Comparison of ENCODE assay signal across 20 cellular contexts in the genomic region with DNA sequence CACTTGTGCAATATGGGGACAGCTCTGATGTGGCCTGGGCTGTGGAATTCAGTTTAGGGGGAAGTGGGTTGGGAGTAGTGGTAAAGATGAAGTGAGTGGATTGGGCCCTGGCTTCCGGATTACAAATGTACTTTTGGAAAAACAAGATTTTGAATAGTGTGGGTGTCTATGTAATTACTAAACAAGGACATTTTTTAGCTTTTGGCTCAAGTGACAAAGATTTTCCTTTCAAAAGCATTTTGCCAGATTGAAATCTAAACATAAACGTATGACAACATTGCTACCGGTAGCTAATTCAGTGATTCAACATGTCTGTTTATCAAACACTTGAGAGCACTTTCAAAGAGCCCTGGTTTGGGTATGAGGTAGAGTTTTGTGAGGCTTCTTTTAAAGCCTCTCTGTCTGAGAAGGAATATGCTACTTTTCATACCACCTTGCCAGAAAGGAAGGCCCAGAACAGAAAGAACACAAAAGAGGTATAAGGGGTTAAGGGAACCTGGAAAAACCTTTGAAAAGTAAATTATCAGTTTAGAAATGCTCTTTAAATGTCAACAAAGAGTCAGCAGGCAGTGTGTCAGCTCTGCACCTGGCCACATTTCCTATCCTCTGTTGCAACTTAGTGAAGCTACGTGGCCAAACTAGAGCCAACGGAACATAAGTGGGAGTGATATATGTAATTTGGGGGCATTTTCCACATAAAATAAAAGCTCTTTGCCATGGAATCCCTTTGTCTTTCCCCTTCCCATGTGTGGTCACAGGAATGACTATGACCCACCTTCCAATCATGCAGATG.
"Had no signal": no experiment of that assay in that cellular context is flagged by ENCODE, and none has a peak within 500 bp of the region (broad histone marks: within the 10 kb centered on the region; RNA-seq: fewer than 3 reads in every experiment).

No MANE protein-coding gene starts in this region.

- H3K27me3 Mint-ChIP-seq: activated B cell treated with CpG ODN at 0.5 μM for 24 hours; activated CD4-positive, alpha-beta memory T cell treated with anti-CD3 and anti-CD28 coated beads, Interleukin-2, amount 10 ng/mL, durations not matched to agents 7 days and 5 days; activated CD8-positive, alpha-beta memory T cell treated with anti-CD3 and anti-CD28 coated beads, Interleukin-2, amount 10 ng/mL, durations not matched to agents 7 days and 5 days; activated naive CD8-positive, alpha-beta T cell; dendritic cell treated with granulocyte-macrophage colony-stimulating factor and Interleukin-4, amounts not matched to agents 40 ng/mL and 50 ng/mL, for 4 days; effector memory CD8-positive, alpha-beta T cell; stimulated activated naive CD8-positive, alpha-beta T cell treated with anti-CD3 and anti-CD28 coated beads, Interleukin-15, Interleukin-2, amounts not matched to agents 100 ng/mL and 50 ng/mL, for 24 hours had no signal

- H3K4me3 Mint-ChIP-seq: activated B cell treated with CpG ODN at 0.5 μM for 24 hours; activated CD4-positive, alpha-beta memory T cell treated with anti-CD3 and anti-CD28 coated beads, Interleukin-2, amount 10 ng/mL, durations not matched to agents 7 days and 5 days; activated CD8-positive, alpha-beta memory T cell treated with anti-CD3 and anti-CD28 coated beads, Interleukin-2, amount 10 ng/mL, durations not matched to agents 7 days and 5 days; activated naive CD8-positive, alpha-beta T cell; dendritic cell treated with granulocyte-macrophage colony-stimulating factor and Interleukin-4, amounts not matched to agents 40 ng/mL and 50 ng/mL, for 4 days; effector memory CD8-positive, alpha-beta T cell; stimulated activated naive CD8-positive, alpha-beta T cell treated with anti-CD3 and anti-CD28 coated beads, Interleukin-15, Interleukin-2, amounts not matched to agents 100 ng/mL and 50 ng/mL, for 24 hours had no signal

- ATAC-seq: activated CD8-positive, alpha-beta memory T cell treated with anti-CD3 and anti-CD28 coated beads, Interleukin-2, amount 10 ng/mL, durations not matched to agents 7 days and 5 days; effector memory CD8-positive, alpha-beta T cell; foreskin keratinocyte; left cardiac atrium had no signal

- DNase-seq: activated B cell treated with CpG ODN at 0.5 μM for 24 hours; activated CD4-positive, alpha-beta memory T cell treated with anti-CD3 and anti-CD28 coated beads, Interleukin-2, amount 10 ng/mL, durations not matched to agents 7 days and 5 days; activated CD4-positive, alpha-beta T cell treated with anti-CD3 and anti-CD28 coated beads for 4 hours; activated CD8-positive, alpha-beta memory T cell treated with anti-CD3 and anti-CD28 coated beads, Interleukin-2, amount 10 ng/mL, durations not matched to agents 7 days and 5 days; amniotic stem cell; effector memory CD8-positive, alpha-beta T cell; foreskin keratinocyte; glutamatergic neuron; hippocampal formation; left cardiac atrium; stimulated activated CD4-positive, alpha-beta T cell treated with anti-CD3 and anti-CD28 coated beads, Interleukin-2, amount 100 ng/mL, for 24 hours; T-helper 2 cell had no signal

- H3K27ac ChIP-seq: cardiac muscle cell, foreskin keratinocyte, prostate gland, right atrium auricular region, tibial nerve had no signal

- H3K9me3 ChIP-seq: prostate gland, right atrium auricular region, tibial nerve had no signal

- H3K4me3 ChIP-seq: cardiac muscle cell, lung, prostate gland, right atrium auricular region, tibial nerve had no signal

- H3K27me3 ChIP-seq: cardiac muscle cell, foreskin keratinocyte, right atrium auricular region, tibial nerve had no signal

- H3K4me1 Mint-ChIP-seq: activated B cell treated with CpG ODN at 0.5 μM for 24 hours; activated CD4-positive, alpha-beta memory T cell treated with anti-CD3 and anti-CD28 coated beads, Interleukin-2, amount 10 ng/mL, durations not matched to agents 7 days and 5 days; activated CD8-positive, alpha-beta memory T cell treated with anti-CD3 and anti-CD28 coated beads, Interleukin-2, amount 10 ng/mL, durations not matched to agents 7 days and 5 days had no signal

- H3K9me3 Mint-ChIP-seq: activated CD4-positive, alpha-beta memory T cell treated with anti-CD3 and anti-CD28 coated beads, Interleukin-2, amount 10 ng/mL, durations not matched to agents 7 days and 5 days; dendritic cell treated with granulocyte-macrophage colony-stimulating factor and Interleukin-4, amounts not matched to agents 40 ng/mL and 50 ng/mL, for 4 days had no signal

- H3K4me1 ChIP-seq: foreskin keratinocyte, prostate gland, right atrium auricular region, tibial nerve had no signal

- H3K36me3 ChIP-seq: cardiac muscle cell, prostate gland, right atrium auricular region, tibial nerve had no signal

- H3K27ac Mint-ChIP-seq: activated B cell treated with CpG ODN at 0.5 μM for 24 hours; activated CD4-positive, alpha-beta memory T cell treated with anti-CD3 and anti-CD28 coated beads, Interleukin-2, amount 10 ng/mL, durations not matched to agents 7 days and 5 days; activated CD8-positive, alpha-beta memory T cell treated with anti-CD3 and anti-CD28 coated beads, Interleukin-2, amount 10 ng/mL, durations not matched to agents 7 days and 5 days; activated naive CD8-positive, alpha-beta T cell; dendritic cell treated with granulocyte-macrophage colony-stimulating factor and Interleukin-4, amounts not matched to agents 40 ng/mL and 50 ng/mL, for 4 days; effector memory CD8-positive, alpha-beta T cell; stimulated activated naive CD8-positive, alpha-beta T cell treated with anti-CD3 and anti-CD28 coated beads, Interleukin-15, Interleukin-2, amounts not matched to agents 100 ng/mL and 50 ng/mL, for 24 hours had no signal

- H3K36me3 Mint-ChIP-seq: activated CD8-positive, alpha-beta memory T cell treated with anti-CD3 and anti-CD28 coated beads, Interleukin-2, amount 10 ng/mL, durations not matched to agents 7 days and 5 days; activated naive CD8-positive, alpha-beta T cell had no signal
